Comparison of ENCODE assay signal across 30 cellular contexts in the genomic region with DNA sequence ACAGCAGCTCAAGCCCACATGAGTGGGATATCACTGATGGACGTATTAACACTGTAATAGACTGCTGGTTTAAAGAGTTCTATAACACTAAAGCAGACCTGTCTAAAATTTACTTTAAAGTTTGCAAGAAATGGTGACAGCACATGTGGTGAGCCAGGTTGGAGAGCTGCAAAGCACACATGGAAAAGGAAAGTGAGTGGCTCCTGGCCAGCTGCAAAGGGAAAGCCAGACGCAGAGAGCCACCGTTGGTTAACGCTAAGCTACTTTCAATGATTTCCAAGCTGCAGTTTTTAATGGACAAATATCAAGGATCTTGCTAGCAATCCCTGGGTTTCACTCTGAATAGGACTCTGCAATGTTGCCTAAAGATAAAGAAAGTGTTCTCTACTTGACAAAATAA.
"Had no signal": no experiment of that assay in that cellular context is flagged by ENCODE, and none has a peak within 500 bp of the region (broad histone marks: within the 10 kb centered on the region; RNA-seq: fewer than 3 reads in every experiment).

No MANE protein-coding gene starts in this region.

- DNase-seq: Karpas-422, KBM-7, MM.1S, NCI-H1048, NCI-H1092 treated with DMSO at 0.1 percent for 48 hours, NCI-H1417 treated with DMSO at 0.1 percent for 48 hours, NCI-H1436 treated with DMSO at 0.1 percent for 48 hours, NCI-H1694 treated with DMSO at 0.1 percent for 48 hours, NCI-H187 treated with DMSO at 0.1 percent for 48 hours, NCI-H2029, NCI-H2081, NCI-H2171 treated with DMSO at 0.1 percent for 48 hours, NCI-H2227 treated with DMSO at 0.1 percent for 48 hours, NCI-H345, NCI-H446, NCI-H510A treated with DMSO at 0.1 percent for 48 hours, NCI-H524 treated with DMSO at 0.1 percent for 48 hours, NCI-H526 treated with DMSO at 0.1 percent for 48 hours, NCI-H774, PC-9, SHP77, SIG-M5, SJCRH30 had no signal

- ATAC-seq: Panc1, Right ventricle myocardium inferior, SK-N-SH treated with all-trans-retinoic acid at 6 μM for 48 hours had no signal

- H3K9me3 ChIP-seq: SJCRH30 had no signal

- H3K27ac ChIP-seq: KMS-11, PC-9, RWPE1, SJCRH30, SK-N-MC had no signal

- H3K36me3 ChIP-seq: SJCRH30 had no signal

- FAIRE-seq: RCC 7860 had no signal

- H3K4me1 ChIP-seq: SJCRH30 had no signal

- H3K4me3 ChIP-seq: PC-9, SJCRH30, SK-N-MC had no signal

- H3K27me3 ChIP-seq: SJCRH30 had no signal

- H3K9ac ChIP-seq: KMS-11 had no signal
